Comparison of ENCODE assay signal across 33 cellular contexts in the genomic region with DNA sequence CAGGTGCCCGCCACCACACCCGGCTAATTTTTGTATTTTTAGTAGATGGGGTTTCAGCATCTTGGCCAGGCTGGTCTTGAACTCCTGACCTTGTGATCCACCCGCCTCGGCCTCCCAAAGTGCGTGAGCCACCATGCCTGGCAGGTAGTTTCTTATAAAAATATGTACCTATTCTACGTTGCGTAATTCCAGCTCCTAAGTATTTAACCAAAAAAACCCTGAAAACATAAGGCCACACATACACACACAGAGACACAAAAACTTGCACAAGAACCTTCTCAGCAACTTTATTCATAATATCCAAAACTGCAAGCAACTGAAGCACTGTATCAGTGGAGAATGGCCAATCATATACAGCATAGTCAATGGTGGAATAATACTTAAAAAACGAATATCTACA. TPM values are rescaled to one million over a fixed set of nuclear protein-coding genes. Genes with fewer than 3 reads are reported as not detected.
DNase-seq lines count a peak whose midpoint lies in the region; ATAC-seq and TF ChIP-seq lines count a peak whose summit lies in the region.
"Had no signal": no experiment of that assay in that cellular context is flagged by ENCODE, and none has a peak within 500 bp of the region (broad histone marks: within the 10 kb centered on the region; RNA-seq: fewer than 3 reads in every experiment).

No MANE protein-coding gene starts in this region.

- H3K27ac Mint-ChIP-seq in activated naive CD8-positive, alpha-beta T cell = peak overlapping the region; percentile 68
- H3K27ac Mint-ChIP-seq in activated naive CD8-positive, alpha-beta T cell treated with anti-CD3 and anti-CD28 coated beads for 36 hours = no peak overlapping the region
- H3K27ac Mint-ChIP-seq: stimulated activated effector memory CD8-positive, alpha-beta T cell treated with anti-CD3 and anti-CD28 coated beads, Interleukin-12 subunit alpha, Interleukin-12 subunit beta, amount 100 ng/mL, for 72 hours had no signal

- no peaks in the 10 kb centered on the region for H3K9me3 ChIP-seq in skeletal muscle tissue (ENCODE audit: control insufficient read depth in 3 of 3, low read length in 3 of 3)
- H3K9me3 ChIP-seq in HAP-1 = no peaks in the 10 kb centered on the region
- H3K9me3 ChIP-seq: sigmoid colon, SJSA1, upper lobe of left lung had no signal

- intact Hi-C loops in posterior cingulate gyrus (cut with DNase I) = no loop called here

- TF ChIP-seq RAD21 in Ishikawa (IDR thresholded peaks at IDR 0.05; ENCODE audit: low read depth) = no peak

- no peaks in the 10 kb centered on the region for H3K9me3 Mint-ChIP-seq in activated naive CD8-positive, alpha-beta T cell (ENCODE audit: low read depth)
- no peaks in the 10 kb centered on the region for H3K9me3 Mint-ChIP-seq in activated naive CD8-positive, alpha-beta T cell treated with anti-CD3 and anti-CD28 coated beads for 36 hours
- H3K9me3 Mint-ChIP-seq: activated naive CD8-positive, alpha-beta T cell treated with anti-CD3 and anti-CD28 coated beads, Interleukin-2, amount 50 U/mL, for 24 hours; activated T-cell treated with anti-CD3 and anti-CD28 coated beads, Interleukin-2, amount 50 U/mL, for 4 hours; CD14-positive monocyte; central memory CD8-positive, alpha-beta T cell; stimulated activated effector memory CD8-positive, alpha-beta T cell treated with anti-CD3 and anti-CD28 coated beads, Interleukin-12 subunit alpha, Interleukin-12 subunit beta, amount 100 ng/mL, for 72 hours had no signal

- H3K4me1 ChIP-seq in skeletal muscle tissue (ENCODE audit: control insufficient read depth in 3 of 3, insufficient read depth in 3 of 3, low read length in 3 of 3) = peaks cover 16 to 31% (median 23%) of the 10 kb centered on the region in 3 donors
- H3K4me1 ChIP-seq in HAP-1 = peaks cover 5% of the 10 kb centered on the region; the same call in 1 of the 2 replicates

- H3K36me3 ChIP-seq in brain microvascular endothelial cell (replicated peaks) (peaks cover 3% of the 10 kb centered on the region), skeletal muscle tissue (ENCODE audit: control insufficient read depth in 3 of 3, insufficient read depth in 3 of 3, low read length in 3 of 3) (peaks cover 0 to 3% (median 2%) of the 10 kb centered on the region in 3 donors), HAP-1 (replicated peaks) (peaks cover 23% of the 10 kb centered on the region)
- H3K36me3 ChIP-seq: sigmoid colon had no signal

- peaks cover 58% of the 10 kb centered on the region for H3K4me1 Mint-ChIP-seq in activated naive CD8-positive, alpha-beta T cell (ENCODE audit: low read depth)
- peaks cover 43% of the 10 kb centered on the region for H3K4me1 Mint-ChIP-seq in activated naive CD8-positive, alpha-beta T cell treated with anti-CD3 and anti-CD28 coated beads for 36 hours

- H3K27ac ChIP-seq in brain microvascular endothelial cell (peak overlapping the region; percentile 85), skeletal muscle tissue (ENCODE audit: low read depth, low read length) (peak overlapping the region; percentile 39)
- H3K27ac ChIP-seq: SJSA1, upper lobe of left lung had no signal

- H3K27me3 ChIP-seq in brain microvascular endothelial cell (replicated peaks) (no peaks in the 10 kb centered on the region), skeletal muscle tissue (ENCODE audit: control insufficient read depth in 3 of 3, insufficient read depth in 3 of 3, low read length in 3 of 3) (no peaks in the 10 kb centered on the region), HAP-1 (ENCODE audit: low read depth) (no peaks in the 10 kb centered on the region)
- H3K27me3 ChIP-seq: sigmoid colon, SJSA1, upper lobe of left lung had no signal

- H3K36me3 Mint-ChIP-seq in activated naive CD8-positive, alpha-beta T cell = peaks cover 17% of the 10 kb centered on the region
- peaks cover 54% of the 10 kb centered on the region for H3K36me3 Mint-ChIP-seq in activated naive CD8-positive, alpha-beta T cell treated with anti-CD3 and anti-CD28 coated beads for 36 hours

- peak overlapping the region; percentile 49 for H3K4me3 Mint-ChIP-seq in activated naive CD8-positive, alpha-beta T cell
- H3K4me3 Mint-ChIP-seq in activated naive CD8-positive, alpha-beta T cell treated with anti-CD3 and anti-CD28 coated beads for 36 hours = no peak overlapping the region
- H3K4me3 Mint-ChIP-seq: CD14-positive monocyte had no signal

- H3K27me3 Mint-ChIP-seq in activated naive CD8-positive, alpha-beta T cell = no peaks in the 10 kb centered on the region
- H3K27me3 Mint-ChIP-seq in activated naive CD8-positive, alpha-beta T cell treated with anti-CD3 and anti-CD28 coated beads for 36 hours = no peaks in the 10 kb centered on the region
- H3K27me3 Mint-ChIP-seq: activated naive CD8-positive, alpha-beta T cell treated with anti-CD3 and anti-CD28 coated beads, Interleukin-2, amount 50 U/mL, for 24 hours; central memory CD8-positive, alpha-beta T cell; progenitor cell of endocrine pancreas had no signal

- TF ChIP-seq CTCF in brain microvascular endothelial cell (IDR thresholded peaks at IDR 0.05; ENCODE audit: low read depth, low read length, missing control alignments) = no peak

- DNase-seq in activated naive CD8-positive, alpha-beta T cell treated with anti-CD3 and anti-CD28 coated beads for 36 hours = no peak
- DNase-seq in brain microvascular endothelial cell (no peak), HAP-1 (ENCODE audit: low spot score in 2 of 2) (no peak), posterior cingulate gyrus (no peak)
- DNase-seq: activated gamma-delta T cell treated with Interleukin-2 at 50 U/mL for 16 hours; activated naive CD8-positive, alpha-beta T cell treated with anti-CD3 and anti-CD28 coated beads, Interleukin-2, amount 50 U/mL, for 24 hours; activated T-cell treated with anti-CD3 and anti-CD28 coated beads, Interleukin-2, amount 50 U/mL, for 4 hours; left ventricle myocardium superior; NCI-H146; NCI-H2107; NCI-H446; NCI-H774; sigmoid colon; stimulated activated CD4-positive, alpha-beta T cell treated with anti-CD3 and anti-CD28 coated beads, Interleukin-15, amount 100 ng/mL, for 24 hours; stimulated activated CD4-positive, alpha-beta T cell treated with anti-CD3 and anti-CD28 coated beads, Interleukin-4, amount 100 ng/mL, for 4 hours; T-helper 1 cell; upper lobe of left lung had no signal

- H3K4me3 ChIP-seq in brain microvascular endothelial cell (ENCODE audit: low read depth, low read length) (no peak overlapping the region), skeletal muscle tissue (ENCODE audit: low read length in 3 of 3) (no peak overlapping the region), HAP-1 (no peak overlapping the region)
- H3K4me3 ChIP-seq: sigmoid colon, SJSA1, upper lobe of left lung had no signal

- no peak for TF ChIP-seq EP300 in Ishikawa (IDR thresholded peaks at IDR 0.05; ENCODE audit: borderline replicate concordance)

- in situ Hi-C loops in brain microvascular endothelial cell (cut with HindIII; ENCODE audit: low pct_ligation_motif_present, low sequenced_read_pairs) (no loop called here), HAP-1 (cut with MboI; ENCODE audit: low sequenced_read_pairs) (no loop called here)

- H3K9ac ChIP-seq in skeletal muscle tissue (ENCODE audit: low read depth in 1 of 3, low read length in 3 of 3) = no peak overlapping the region

- ATAC-seq in HG03342 (IDR thresholded peaks at IDR 0.05; ENCODE audit: unreplicated experiment) = no peak
- ATAC-seq: activated naive CD8-positive, alpha-beta T cell treated with anti-CD3 and anti-CD28 coated beads, Interleukin-2, amount 50 U/mL, for 24 hours; activated T-cell treated with anti-CD3 and anti-CD28 coated beads, Interleukin-2, amount 50 U/mL, for 4 hours; left ventricle myocardium superior; stimulated activated effector memory CD8-positive, alpha-beta T cell treated with anti-CD3 and anti-CD28 coated beads, Interleukin-12 subunit alpha, Interleukin-12 subunit beta, amount 100 ng/mL, for 72 hours had no signal

TF ChIP-seq in Ishikawa, 13 proteins besides CTCF, POLR2A, EP300 and RAD21:
- TF ChIP-seq, protein P1, sequence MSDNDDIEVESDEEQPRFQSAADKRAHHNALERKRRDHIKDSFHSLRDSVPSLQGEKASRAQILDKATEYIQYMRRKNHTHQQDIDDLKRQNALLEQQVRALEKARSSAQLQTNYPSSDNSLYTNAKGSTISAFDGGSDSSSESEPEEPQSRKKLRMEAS (IDR thresholded peaks at IDR 0.05) = no peak
- no peak for TF ChIP-seq TEAD4 (IDR thresholded peaks at IDR 0.05)
- no peak for TF ChIP-seq ZBTB7A (IDR thresholded peaks at IDR 0.05; ENCODE audit: low read depth)
- TF ChIP-seq REST (IDR thresholded peaks at IDR 0.05; ENCODE audit: low read depth) = no peak
- TF ChIP-seq CREB1 (IDR thresholded peaks at IDR 0.05; ENCODE audit: low read depth) = no peak
- TF ChIP-seq NFIC (IDR thresholded peaks at IDR 0.05) = no peak
- 0 out of 2 replicates have a peak, but pooled peaks have one; percentile 20 for TF ChIP-seq CEBPB (IDR thresholded peaks at IDR 0.05)

RNA-seq across cellular contexts. Expression of gene RNF168, which starts 5.3 kb away (rescaled TPM):
- 10 to 100 TPM; 24.5 to 27.1 TPM for total RNA-seq in activated naive CD8-positive, alpha-beta T cell treated with anti-CD3 and anti-CD28 coated beads for 36 hours
- 12.0 TPM for total RNA-seq in skeletal muscle tissue

RNA-seq across cellular contexts. Expression of gene SMCO1, which starts 16.8 kb away (rescaled TPM):
- total RNA-seq in activated naive CD8-positive, alpha-beta T cell treated with anti-CD3 and anti-CD28 coated beads for 36 hours = not detected
- total RNA-seq in skeletal muscle tissue = 3.7 TPM
- total RNA-seq: A172; activated T-cell treated with anti-CD3 and anti-CD28 coated beads, Interleukin-2, amount 50 U/mL, for 4 hours; dermis blood vessel endothelial cell; esophagus mucosa; fibroblast of villous mesenchyme; LHCN-M2; mesenteric fat pad; progenitor cell of endocrine pancreas; RPMI7951; sigmoid colon; SJSA1; upper lobe of left lung had no signal
